In genomic region chr6:145028144-145028818, GRCh38 we compare ENCODE assay signal across 7 cellular contexts.
DNase-seq lines count a peak whose midpoint lies in the region; ATAC-seq and TF ChIP-seq lines count a peak whose summit lies in the region.

No MANE protein-coding gene starts in this region.

- no peak overlapping the region for H3K4me2 ChIP-seq in SK-N-SH

- ATAC-seq in GM21526 (IDR thresholded peaks at IDR 0.05; ENCODE audit: low FRiP score, unreplicated experiment), result peak; percentile 71
- peak; percentile 68 to 76 for ATAC-seq in stimulated activated naive B cell treated with anti-CD40 and anti-IgM and Interleukin-4, amounts not matched to agents 10 μg/mL and 1 μg/mL and 100 μg/mL, for 72 hours (replicated peaks)

- no peaks in the 10 kb centered on the region for H3K79me2 ChIP-seq in SK-N-SH (ENCODE audit: insufficient read depth)

- no peaks in the 10 kb centered on the region for H3K27me3 ChIP-seq in SK-N-SH (ENCODE audit: insufficient read depth)

- no peaks in the 10 kb centered on the region for H3K36me3 ChIP-seq in SK-N-SH (replicated peaks in 1 of 2; ENCODE audit: control insufficient read depth in 1 of 2, insufficient read depth in 2 of 2, low read length in 1 of 2)

- peaks cover 0 to 9% of the 10 kb centered on the region in 2 donors for H3K27me3 Mint-ChIP-seq in stimulated activated naive B cell treated with anti-CD40 and anti-IgM and Interleukin-4, amounts not matched to agents 10 μg/mL and 1 μg/mL and 100 μg/mL, for 72 hours

- POLR2A ChIA-PET in SK-N-SH (lab: Yijun Ruan, JAX), result no interaction called here

- TF ChIP-seq EP300 in Ishikawa (IDR thresholded peaks at IDR 0.05; ENCODE audit: borderline replicate concordance) (no peak), SK-N-SH (IDR thresholded peaks at IDR 0.05; ENCODE audit: borderline replicate concordance in 1 of 2, low read depth in 1 of 2, low read length in 1 of 2) (no peak)

- TF ChIP-seq RAD21 in Ishikawa (IDR thresholded peaks at IDR 0.05; ENCODE audit: low read depth) (peak; percentile 75), SK-N-SH (IDR thresholded peaks at IDR 0.05; ENCODE audit: low read length) (peak; percentile 64)

- H3K4me1 ChIP-seq in SK-N-SH (ENCODE audit: control insufficient read depth in 1 of 2, insufficient read depth in 2 of 2, low read depth in 1 of 2, low read length in 1 of 2), result peaks cover 0 to 8% of the 10 kb centered on the region in 2 experiments; a peak in 2 of 4 replicates

- 62% methylated on average over 4 of the region's 4 CpGs for WGBS in SK-N-SH (ENCODE audit: low lambda C conversion rate)

- TF ChIP-seq CTCF in GM10266 (IDR thresholded peaks at IDR 0.05; ENCODE audit: control insufficient read depth, insufficient read depth, low read depth, missing control alignments) (peak; percentile 57), SK-N-SH (IDR thresholded peaks at IDR 0.05) (peak; percentile 62)

- no peak overlapping the region for H2AFZ ChIP-seq in SK-N-SH (ENCODE audit: low read depth)

- no peaks in the 10 kb centered on the region for H4K20me1 ChIP-seq in SK-N-SH (ENCODE audit: insufficient read depth)

- DNase-seq in GM10266 (ENCODE audit: extremely low spot score) (peak; percentile 27), SK-N-SH (peak; percentile 5), germinal center (ENCODE audit: low spot score) (peak; percentile 6), SHP77 treated with DMSO at 0.1 percent for 48 hours (lab: John Stamatoyannopoulos, UW) (no peak)
- DNase-seq in stimulated activated naive B cell treated with anti-CD40 and anti-IgM and Interleukin-4, amounts not matched to agents 10 μg/mL and 1 μg/mL and 100 μg/mL, for 72 hours, result no peak

- no peak overlapping the region for H3K9ac ChIP-seq in SK-N-SH

- no peak overlapping the region for H3K27ac ChIP-seq in SK-N-SH (ENCODE audit: low read depth in 2 of 2, low read length in 1 of 2)

- no peaks in the 10 kb centered on the region for H3K36me3 Mint-ChIP-seq in stimulated activated naive B cell treated with anti-CD40 and anti-IgM and Interleukin-4, amounts not matched to agents 10 μg/mL and 1 μg/mL and 100 μg/mL, for 72 hours

- no peak overlapping the region for H3K4me3 Mint-ChIP-seq in stimulated activated naive B cell treated with anti-CD40 and anti-IgM and Interleukin-4, amounts not matched to agents 10 μg/mL and 1 μg/mL and 100 μg/mL, for 72 hours

- CTCF ChIA-PET in SK-N-SH (lab: Yijun Ruan, JAX), result interaction anchor here (0.7 kb wide), 1 partner anchor 448 kb away, joined by 3 read pairs; no protein-coding TSS in a partner anchor

- H3K9me3 Mint-ChIP-seq in stimulated activated naive B cell treated with anti-CD40 and anti-IgM and Interleukin-4, amounts not matched to agents 10 μg/mL and 1 μg/mL and 100 μg/mL, for 72 hours, result no peaks in the 10 kb centered on the region

- H3K4me3 ChIP-seq in SK-N-SH (ENCODE audit: low read depth in 2 of 2, low read length in 1 of 2), result no peak overlapping the region

- H3K4me1 Mint-ChIP-seq in stimulated activated naive B cell treated with anti-CD40 and anti-IgM and Interleukin-4, amounts not matched to agents 10 μg/mL and 1 μg/mL and 100 μg/mL, for 72 hours, result no peaks in the 10 kb centered on the region

- H3K27ac Mint-ChIP-seq in stimulated activated naive B cell treated with anti-CD40 and anti-IgM and Interleukin-4, amounts not matched to agents 10 μg/mL and 1 μg/mL and 100 μg/mL, for 72 hours, result no peak overlapping the region

- no peaks in the 10 kb centered on the region for H3K9me2 ChIP-seq in SK-N-SH

- H3K9me3 ChIP-seq in SK-N-SH, result no peaks in the 10 kb centered on the region; the same call in 1 of the 2 replicates

- no peaks in the 10 kb centered on the region for H3F3A ChIP-seq in SK-N-SH (replicated peaks; ENCODE audit: insufficient read depth)

TF ChIP-seq in Ishikawa, 13 proteins besides CTCF, POLR2A, EP300 and RAD21 (continues in another document):
- TF ChIP-seq FOXM1 (IDR thresholded peaks at IDR 0.05; ENCODE audit: borderline replicate concordance, low read depth) (no peak), CREB1 (IDR thresholded peaks at IDR 0.05; ENCODE audit: low read depth) (no peak), ZBTB7A (IDR thresholded peaks at IDR 0.05; ENCODE audit: low read depth) (no peak), TAF1 (IDR thresholded peaks at IDR 0.05; ENCODE audit: low read depth) (no peak), REST (IDR thresholded peaks at IDR 0.05; ENCODE audit: low read depth) (no peak), TEAD4 (IDR thresholded peaks at IDR 0.05) (no peak), MAX (IDR thresholded peaks at IDR 0.05) (no peak), TCF12 (IDR thresholded peaks at IDR 0.05; ENCODE audit: low read depth) (no peak)

TF ChIP-seq in SK-N-SH, 30 proteins besides CTCF, POLR2A, EP300 and RAD21:
- TF ChIP-seq SMC3 (IDR thresholded peaks at IDR 0.05; ENCODE audit: low read depth, low read length) (peak; percentile 40), GABPA (IDR thresholded peaks at IDR 0.05; ENCODE audit: low read depth) (no peak)

Comparison
In these comparisons a context has a peak if more than half of its experiments do, and no peak if none do; other contexts are left out.
1. DNase-seq: peak in GM10266 (single experiment), SK-N-SH (single experiment) and germinal center (single experiment); none in stimulated activated naive B cell treated with anti-CD40 and anti-IgM and Interleukin-4, amounts not matched to agents 10 μg/mL and 1 μg/mL and 100 μg/mL, for 72 hours (single experiment) and SHP77 treated with DMSO at 0.1 percent for 48 hours (single experiment).